Comparison of ENCODE assay signal across 16 cellular contexts in the genomic region with DNA sequence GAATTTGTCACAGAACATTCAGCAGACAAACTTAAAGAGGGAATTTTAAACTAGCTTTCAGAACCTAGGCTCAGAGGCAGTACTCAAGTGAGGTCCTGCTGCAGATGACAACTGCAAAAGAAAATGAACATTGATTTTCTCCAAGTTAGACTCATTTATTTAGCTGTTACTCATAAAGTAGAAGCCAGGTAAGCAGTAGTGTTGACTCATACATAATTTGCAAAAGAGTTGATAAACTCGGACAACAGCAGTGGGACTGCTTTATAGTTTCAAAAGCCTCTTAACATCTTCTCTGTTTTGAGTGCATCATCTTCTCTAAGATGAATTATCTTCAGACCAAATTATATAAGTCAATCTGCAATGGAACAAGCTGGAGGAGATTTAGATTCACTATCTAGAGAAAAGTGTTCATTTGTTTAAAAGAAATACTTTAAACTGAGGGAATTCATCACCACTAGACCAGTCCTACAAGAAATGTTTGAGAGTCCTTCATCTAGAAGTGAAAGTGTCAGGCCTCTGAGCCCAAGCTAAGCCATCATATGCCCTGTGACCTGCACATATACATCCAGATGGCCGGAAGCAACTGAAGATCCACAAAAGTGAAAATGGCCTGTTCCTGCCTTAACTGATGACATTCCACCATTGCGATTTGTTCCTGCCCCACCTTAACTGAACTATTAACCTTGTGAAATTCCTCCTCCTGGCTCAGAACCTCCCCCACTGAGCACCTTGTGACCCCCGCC. TPM values are rescaled to one million over a fixed set of nuclear protein-coding genes. Genes with fewer than 3 reads are reported as not detected.
DNase-seq lines count a peak whose midpoint lies in the region; ATAC-seq and TF ChIP-seq lines count a peak whose summit lies in the region.
"Had no signal": no experiment of that assay in that cellular context is flagged by ENCODE, and none has a peak within 500 bp of the region (broad histone marks: within the 10 kb centered on the region; RNA-seq: fewer than 3 reads in every experiment).

No MANE protein-coding gene starts in this region.

- CTCF ChIA-PET in CD4-positive, alpha-beta T cell (lab: Charles Lee): no interaction called here
- CTCF ChIA-PET in activated CD4-positive, alpha-beta memory T cell treated with anti-CD3 and anti-CD28 coated beads for 36 hours (lab: Charles Lee): interaction anchor here (1.0 to 2.9 kb wide), 7 partner anchors 17 to 161 kb away, joined by 3 to 19 read pairs (median 6); no protein-coding TSS in a partner anchor

- peaks cover 0 to 27% (median 0%) of the 10 kb centered on the region in 4 donors for H3K4me1 ChIP-seq in transverse colon
- H3K4me1 ChIP-seq: prostate gland, suprapubic skin had no signal

- no peaks in the 10 kb centered on the region for H3K27me3 ChIP-seq in CD4-positive, alpha-beta T cell (ENCODE audit: control insufficient read depth, insufficient read depth, low read length)
- H3K27me3 ChIP-seq in transverse colon: no peaks in the 10 kb centered on the region
- H3K27me3 ChIP-seq: esophagus squamous epithelium, suprapubic skin had no signal

- in situ Hi-C loops in transverse colon (cut with MboI; ENCODE audit: low pct_ligation_motif_present in 1 of 4, low pct_unique_long_range_greater_than_20kb in 1 of 4, low sequenced_read_pairs in 3 of 4): no loop called here

- H3K36me3 Mint-ChIP-seq in CD4-positive, alpha-beta T cell (ENCODE audit: low read depth): no peaks in the 10 kb centered on the region
- H3K36me3 Mint-ChIP-seq in activated CD4-positive, alpha-beta memory T cell treated with anti-CD3 and anti-CD28 coated beads for 36 hours: peaks cover 2% of the 10 kb centered on the region
- no peaks in the 10 kb centered on the region for H3K36me3 Mint-ChIP-seq in memory B cell

- H3K4me3 ChIP-seq in GM12865 (ENCODE audit: low read depth, low read length) (no peak overlapping the region), transverse colon (no peak overlapping the region)
- H3K4me3 ChIP-seq: esophagus squamous epithelium, prostate gland, suprapubic skin had no signal

- DNase-seq in CD4-positive, alpha-beta T cell: no peak
- DNase-seq in GM12865 (ENCODE audit: low read depth) (peak; percentile 34), memory B cell (ENCODE audit: low spot score in 2 of 2) (no peak), medulla oblongata (ENCODE audit: extremely low spot score) (no peak), NCI-H1092 (lab: John Stamatoyannopoulos, UW) (no peak), GM03348 (ENCODE audit: low spot score) (no peak), transverse colon (no peak)
- DNase-seq in activated CD4-positive, alpha-beta memory T cell treated with anti-CD3 and anti-CD28 coated beads for 36 hours: no peak
- DNase-seq: amygdala, esophagus squamous epithelium, hippocampal formation, Karpas-422, NCI-H1694, NCI-H510A treated with DMSO at 0.1 percent for 48 hours had no signal

- H3K9me3 ChIP-seq in CD4-positive, alpha-beta T cell (ENCODE audit: control insufficient read depth, low read length): no peaks in the 10 kb centered on the region
- no peaks in the 10 kb centered on the region for H3K9me3 ChIP-seq in transverse colon
- H3K9me3 ChIP-seq: esophagus squamous epithelium, prostate gland, suprapubic skin had no signal

- no peak for TF ChIP-seq POLR2A in transverse colon (IDR thresholded peaks at IDR 0.05)

- H3K4me1 Mint-ChIP-seq in CD4-positive, alpha-beta T cell (ENCODE audit: low read depth): peaks cover 57% of the 10 kb centered on the region
- H3K4me1 Mint-ChIP-seq in activated CD4-positive, alpha-beta memory T cell treated with anti-CD3 and anti-CD28 coated beads for 36 hours (ENCODE audit: low read depth): peaks cover 47% of the 10 kb centered on the region
- H3K4me1 Mint-ChIP-seq in memory B cell: peaks cover 42% of the 10 kb centered on the region

- peak overlapping the region; percentile 6 for H3K4me3 Mint-ChIP-seq in CD4-positive, alpha-beta T cell
- peak overlapping the region; percentile 57 for H3K4me3 Mint-ChIP-seq in activated CD4-positive, alpha-beta memory T cell treated with anti-CD3 and anti-CD28 coated beads for 36 hours
- H3K4me3 Mint-ChIP-seq in memory B cell: peak overlapping the region; percentile 47

- WGBS in transverse colon (ENCODE audit: low coverage in 1 of 2), 2 donors: 62 to 80% methylated on average over 3 to 4 of the region's 4 CpGs

- H3K36me3 ChIP-seq in transverse colon: no peaks in the 10 kb centered on the region
- H3K36me3 ChIP-seq: esophagus squamous epithelium, prostate gland, suprapubic skin had no signal

- ATAC-seq in CD4-positive, alpha-beta T cell (ENCODE audit: poor library complexity): no peak
- ATAC-seq in memory B cell (ENCODE audit: low read depth): no peak

- no peak for TF ChIP-seq EP300 in transverse colon (IDR thresholded peaks at IDR 0.05; ENCODE audit: low read depth)

- no peaks in the 10 kb centered on the region for H3K9me3 Mint-ChIP-seq in CD4-positive, alpha-beta T cell
- H3K9me3 Mint-ChIP-seq in activated CD4-positive, alpha-beta memory T cell treated with anti-CD3 and anti-CD28 coated beads for 36 hours: no peaks in the 10 kb centered on the region
- H3K9me3 Mint-ChIP-seq in memory B cell: peaks cover 1% of the 10 kb centered on the region

- H3K27ac ChIP-seq in CD4-positive, alpha-beta T cell (ENCODE audit: low read depth, low read length): no peak overlapping the region
- no peak overlapping the region for H3K27ac ChIP-seq in transverse colon
- H3K27ac ChIP-seq: esophagus squamous epithelium, prostate gland, suprapubic skin had no signal

- intact Hi-C loops in CD4-positive, alpha-beta T cell (cut with DNase I, micrococcal nuclease): loop anchor here in 1 of 2 experiments (2.0 kb wide), 1 partner anchor 16 kb away; no protein-coding TSS in a partner anchor
- intact Hi-C loops in activated CD4-positive, alpha-beta memory T cell treated with anti-CD3 and anti-CD28 coated beads for 36 hours (cut with micrococcal nuclease): loop anchor here (1.0 to 5.0 kb wide), 6 partner anchors 16 to 330 kb away; no protein-coding TSS in a partner anchor
- intact Hi-C loops in transverse colon (cut with DNase I; ENCODE audit: low total_unique reads): no loop called here

- peak overlapping the region; percentile 60 for H3K27ac Mint-ChIP-seq in CD4-positive, alpha-beta T cell
- H3K27ac Mint-ChIP-seq in activated CD4-positive, alpha-beta memory T cell treated with anti-CD3 and anti-CD28 coated beads for 36 hours: peak overlapping the region; percentile 63
- H3K27ac Mint-ChIP-seq in memory B cell: peak overlapping the region; percentile 35

- H3K27me3 Mint-ChIP-seq in CD4-positive, alpha-beta T cell: no peaks in the 10 kb centered on the region
- peaks cover 43% of the 10 kb centered on the region for H3K27me3 Mint-ChIP-seq in activated CD4-positive, alpha-beta memory T cell treated with anti-CD3 and anti-CD28 coated beads for 36 hours
- no peaks in the 10 kb centered on the region for H3K27me3 Mint-ChIP-seq in memory B cell

- no peak for TF ChIP-seq CTCF in CD4-positive, alpha-beta T cell (IDR thresholded peaks at IDR 0.05)
- no peak for TF ChIP-seq CTCF in GM12865 (IDR thresholded peaks at IDR 0.05; ENCODE audit: insufficient read depth, low read depth, low read length, missing control alignments)
- TF ChIP-seq CTCF in transverse colon (IDR thresholded peaks at IDR 0.05): no peak

- POLR2A ChIA-PET in CD4-positive, alpha-beta T cell (lab: Charles Lee): interaction anchor here (0.7 to 3.4 kb wide), 4 partner anchors 10 to 122 kb away, joined by 3 to 17 read pairs (median 4); no protein-coding TSS in a partner anchor
- POLR2A ChIA-PET in activated CD4-positive, alpha-beta memory T cell treated with anti-CD3 and anti-CD28 coated beads for 36 hours (lab: Charles Lee): interaction anchor here (2.7 kb wide), 1 partner anchor 17 kb away, joined by 15 read pairs; no protein-coding TSS in a partner anchor

RNA-seq across cellular contexts. Expression of gene COQ2, which starts 49.5 kb away (rescaled TPM):
- 10 to 100 TPM in 1 of 2 experiments, 1 to 10 TPM in 1; 9.2 to 10.1 TPM for total RNA-seq in CD4-positive, alpha-beta T cell
- total RNA-seq in activated CD4-positive, alpha-beta memory T cell treated with anti-CD3 and anti-CD28 coated beads for 36 hours: 10 to 100 TPM; 15.9 to 18.7 TPM
- 10 to 100 TPM in 3 of 4 donors, under 1 TPM in 1; 0.75 to 14.4 (median 12.2) TPM for total RNA-seq in transverse colon

Comparison
In these comparisons a context has a peak if more than half of its experiments do, and no peak if none do; other contexts are left out.
1. H3K4me3 Mint-ChIP-seq: peak in every context shown above with its lines; median percentile 57 in activated CD4-positive, alpha-beta memory T cell treated with anti-CD3 and anti-CD28 coated beads for 36 hours; 47 in memory B cell; 6 in CD4-positive, alpha-beta T cell.